In genomic region chr11:76786053-76787014, GRCh38 we compare ENCODE assay signal across 16 cellular contexts. TPM values are rescaled to one million over a fixed set of nuclear protein-coding genes. Genes with fewer than 3 reads are reported as not detected.
A peak's percentile ranks its signal among the peaks of the same experiment; 100 is the strongest.
DNase-seq lines count a peak whose midpoint lies in the region; ATAC-seq and TF ChIP-seq lines count a peak whose summit lies in the region.
"Had no signal": no experiment of that assay in that cellular context is flagged by ENCODE, and none has a peak within 500 bp of the region (broad histone marks: within the 10 kb centered on the region; RNA-seq: fewer than 3 reads in every experiment).

No MANE protein-coding gene starts in this region.

- POLR2A ChIA-PET in MCF 10A (lab: Yijun Ruan, JAX) (interaction anchor here (1.1 to 6.7 kb wide), 2 partner anchors 12 to 14 kb away, joined by 5 to 83 read pairs; no protein-coding TSS in a partner anchor), PC-3 (lab: Charles Lee; ENCODE audit: unreplicated experiment) (no interaction called here)

- H3K79me2 ChIP-seq in PC-3 (ENCODE audit: low read length) = peaks cover 72% of the 10 kb centered on the region

- TF ChIP-seq POLR2A in right lobe of liver (IDR thresholded peaks at IDR 0.05) = no peak

- ATAC-seq in right lobe of liver (peak in 1 of 4 donors; percentile 0), GM19023 (IDR thresholded peaks at IDR 0.05; ENCODE audit: unreplicated experiment) (no peak), PC-3 (no peak)

- peaks cover 19% of the 10 kb centered on the region for H4K20me1 ChIP-seq in PC-3 (ENCODE audit: low read length)

- H3F3A ChIP-seq in PC-3 (ENCODE audit: low read length, unreplicated experiment) = no peaks in the 10 kb centered on the region

- H3K4me3 Mint-ChIP-seq in MCF 10A (ENCODE audit: unreplicated experiment) = peak overlapping the region; percentile 83
- H3K4me3 Mint-ChIP-seq: activated T-cell treated with anti-CD3 and anti-CD28 coated beads, Interleukin-2, amount 50 U/mL, for 24 hours had no signal

- 46% methylated on average over 8 of the region's 10 CpGs for WGBS in right lobe of liver (ENCODE audit: insufficient coverage, low coverage, low lambda C conversion rate, missing lambda C conversion rate)

- DNase-seq in HFF-Myc (ENCODE audit: extremely low read depth, low read depth) (no peak), MCF 10A (ENCODE audit: unreplicated experiment) (no peak), right lobe of liver (peak in 2 of 3 donors; percentile 67 to 76), NCI-H510A treated with DMSO at 0.1 percent for 48 hours (lab: John Stamatoyannopoulos, UW) (no peak), PC-3 (no peak)
- DNase-seq: activated CD4-positive, alpha-beta T cell treated with anti-CD3 and anti-CD28 coated beads for 48 hours; activated T-cell treated with anti-CD3 and anti-CD28 coated beads, Interleukin-2, amount 50 U/mL, for 24 hours; C1 segment of cervical spinal cord; cerebellar nuclear complex; NCI-H2029; occipital lobe; RPMI8226; T-helper 2 cell had no signal

- H3K4me1 ChIP-seq in right lobe of liver = peaks cover 0 to 32% (median 15%) of the 10 kb centered on the region in 4 donors
- peaks cover 31 to 91% (median 86%) of the 10 kb centered on the region in 5 donors for H3K4me1 ChIP-seq in subcutaneous abdominal adipose tissue (ENCODE audit: control insufficient read depth in 5 of 5, insufficient read depth in 5 of 5, low read length in 5 of 5)
- peaks cover 32% of the 10 kb centered on the region for H3K4me1 ChIP-seq in PC-3 (ENCODE audit: insufficient read depth, low read length)

- H3K27ac ChIP-seq in right lobe of liver = peak overlapping the region in 2 of 3 donors; percentile 89 to 100
- peak overlapping the region; percentile 95 for H3K27ac ChIP-seq in subcutaneous abdominal adipose tissue (ENCODE audit: low read depth, low read length)
- H3K27ac ChIP-seq in PC-3 (ENCODE audit: low read length) = no peak overlapping the region
- H3K27ac ChIP-seq: epithelial cell of prostate had no signal

- intact Hi-C loops in MCF 10A (cut with micrococcal nuclease) (no loop called here), right lobe of liver (cut with DNase I) (no loop called here), PC-3 (cut with micrococcal nuclease) (no loop called here)

- H3K27me3 ChIP-seq in right lobe of liver (no peaks in the 10 kb centered on the region), subcutaneous abdominal adipose tissue (ENCODE audit: control insufficient read depth in 5 of 5, insufficient read depth in 4 of 5, low read length in 5 of 5) (no peaks in the 10 kb centered on the region), PC-3 (ENCODE audit: low read length) (no peaks in the 10 kb centered on the region)

- H3K9me3 Mint-ChIP-seq in MCF 10A (ENCODE audit: unreplicated experiment) = no peaks in the 10 kb centered on the region
- H3K9me3 Mint-ChIP-seq: activated T-cell treated with anti-CD3 and anti-CD28 coated beads, Interleukin-2, amount 50 U/mL, for 24 hours had no signal

- H3K27me3 Mint-ChIP-seq in MCF 10A (ENCODE audit: insufficient read depth, unreplicated experiment) = no peaks in the 10 kb centered on the region

- H3K9me3 ChIP-seq in right lobe of liver = no peaks in the 10 kb centered on the region
- H3K9me3 ChIP-seq in subcutaneous abdominal adipose tissue (ENCODE audit: control insufficient read depth in 5 of 5, low read length in 5 of 5) = no peaks in the 10 kb centered on the region
- H3K9me3 ChIP-seq in PC-3 (ENCODE audit: low read length) = no peaks in the 10 kb centered on the region

- H3K4me3 ChIP-seq in HFF-Myc (replicated peaks; ENCODE audit: low read depth, low read length) = peak overlapping the region; percentile 87
- peak overlapping the region in 2 of 3 donors; percentile 90 to 94 for H3K4me3 ChIP-seq in right lobe of liver
- peak overlapping the region in 4 of 5 donors; percentile 72 to 94 (median 88) for H3K4me3 ChIP-seq in subcutaneous abdominal adipose tissue (ENCODE audit: low read depth in 1 of 5, low read length in 5 of 5)
- no peak overlapping the region for H3K4me3 ChIP-seq in PC-3 (ENCODE audit: low read length)

- peaks cover 0 to 67% (median 4%) of the 10 kb centered on the region in 4 donors for H3K36me3 ChIP-seq in right lobe of liver
- peaks cover 0 to 10% (median 2%) of the 10 kb centered on the region in 5 donors for H3K36me3 ChIP-seq in subcutaneous abdominal adipose tissue (ENCODE audit: control insufficient read depth in 5 of 5, insufficient read depth in 5 of 5, low read length in 5 of 5)
- 0 out of 2 replicates have a peak, but pooled peaks cover 4% of the 10 kb centered on the region for H3K36me3 ChIP-seq in PC-3 (ENCODE audit: low read depth, low read length)

- peak overlapping the region in 3 of 5 donors; percentile 0 to 90 (median 81) for H3K9ac ChIP-seq in subcutaneous abdominal adipose tissue (ENCODE audit: low read length in 5 of 5)
- no peak overlapping the region for H3K9ac ChIP-seq in PC-3 (ENCODE audit: low read length)

- no peak for TF ChIP-seq CTCF in HFF-Myc (IDR thresholded peaks at IDR 0.05; ENCODE audit: low read depth, low read length, missing control alignments)
- no peak for TF ChIP-seq CTCF in MCF 10A (IDR thresholded peaks at IDR 0.05; ENCODE audit: unreplicated experiment)
- no peak for TF ChIP-seq CTCF in right lobe of liver (IDR thresholded peaks at IDR 0.05)
- TF ChIP-seq CTCF in PC-3 (conservative IDR thresholded peaks at IDR 0.05; ENCODE audit: low read depth, low read length) = no peak

- no TSS peak for BruUV-seq in MCF 10A (replicated peaks; lab: Mats Ljungman, UMichigan)
- no TSS peak for BruUV-seq in PC-3 (replicated peaks; lab: Mats Ljungman, UMichigan)

- no peak overlapping the region for H2AFZ ChIP-seq in PC-3 (ENCODE audit: low read length)

- H3K4me1 Mint-ChIP-seq in MCF 10A (ENCODE audit: insufficient read depth, unreplicated experiment) = peaks cover 67% of the 10 kb centered on the region

- no peak overlapping the region for H3K27ac Mint-ChIP-seq in MCF 10A (ENCODE audit: low read depth, unreplicated experiment)
- H3K27ac Mint-ChIP-seq: activated T-cell treated with anti-CD3 and anti-CD28 coated beads, Interleukin-2, amount 50 U/mL, for 24 hours had no signal

- CTCF ChIA-PET in MCF 10A (lab: Yijun Ruan, JAX) (interaction anchor here (0.7 to 1.4 kb wide), 3 partner anchors 12 to 21 kb away, joined by 3 to 5 read pairs (median 4); no protein-coding TSS in a partner anchor), PC-3 (lab: Charles Lee) (no interaction called here)

- H3K4me2 ChIP-seq in PC-3 (ENCODE audit: low read length) = no peak overlapping the region

- peaks cover 21% of the 10 kb centered on the region for H3K36me3 Mint-ChIP-seq in MCF 10A (ENCODE audit: insufficient read depth, unreplicated experiment)

- H3K9me2 ChIP-seq in PC-3 (replicated peaks; ENCODE audit: low read length) = no peaks in the 10 kb centered on the region

RNA-seq across cellular contexts. Expression of gene TSKU, which starts 3.2 kb away (rescaled TPM):
- 18.4 and 20.1 TPM in 2 replicates for total RNA-seq in MCF 10A (2022)
- total RNA-seq in right lobe of liver = 1,000 to 10,000 TPM in 1 of 6 experiments, 100 to 1,000 TPM in 4, 10 to 100 TPM in 1; 66.1 to 1,026 (median 278) TPM
- total RNA-seq in PC-3 (2014; rRNA removed) = 32.1 and 39.2 TPM in 2 replicates

Comparison
In these comparisons a context has a peak if more than half of its experiments do, and no peak if none do; other contexts are left out.
1. DNase-seq: peak in right lobe of liver (2 of 3); none in HFF-Myc (single experiment), MCF 10A (single experiment), NCI-H510A treated with DMSO at 0.1 percent for 48 hours (single experiment) and PC-3 (single experiment).